ENCODE assay signal across 7 cellular contexts in the genomic region with DNA sequence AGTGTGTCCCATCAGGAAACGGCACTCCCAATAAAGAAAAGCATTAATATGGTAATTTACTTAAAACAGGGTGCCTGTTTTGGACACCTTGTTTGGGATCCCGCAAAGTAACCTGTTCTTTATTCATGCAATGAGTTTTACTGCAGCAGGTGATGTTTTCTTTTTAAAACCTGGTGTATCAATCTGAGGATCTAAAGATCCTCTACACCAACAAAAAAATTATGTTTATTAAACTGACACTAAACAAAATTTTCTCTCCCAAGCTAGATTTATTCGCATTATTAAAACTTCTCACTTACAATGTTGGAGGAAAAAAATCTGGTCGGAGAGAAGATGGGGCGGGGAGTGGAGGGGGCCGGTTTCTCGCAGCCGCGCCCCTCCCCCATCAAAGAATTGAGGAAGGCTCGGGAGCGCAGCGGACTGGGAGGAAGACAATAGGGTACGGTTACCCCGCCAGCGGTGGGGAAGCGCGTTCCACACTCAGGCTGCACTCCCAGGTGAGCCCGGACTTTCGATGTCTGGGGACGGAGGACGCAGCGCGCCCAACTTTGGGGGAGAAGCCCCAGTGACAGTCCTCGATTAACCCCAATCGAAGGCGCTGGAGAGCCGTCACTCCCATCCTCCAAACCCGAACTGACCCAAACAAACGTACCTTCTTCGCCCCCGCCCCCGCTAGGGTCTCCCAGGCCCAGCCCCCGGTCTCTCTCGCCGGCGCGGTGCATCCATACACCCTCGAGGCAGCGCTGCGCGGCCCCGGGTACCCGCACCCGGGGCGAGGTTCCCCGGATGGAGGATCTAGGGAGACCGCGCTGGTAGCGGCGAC. TPM values are rescaled to one million over a fixed set of nuclear protein-coding genes. Genes with fewer than 3 reads are reported as not detected.
DNase-seq lines count a peak whose midpoint lies in the region; ATAC-seq and TF ChIP-seq lines count a peak whose summit lies in the region.

No MANE protein-coding gene starts in this region.

- DNase-seq in H9 (peak; percentile 34), PC-3 (no peak), foreskin keratinocyte (peak in 1 of 2 donors; percentile 27), T-helper 1 cell (no peak)
- no peak for DNase-seq in effector CD8-positive, alpha-beta T cell (lab: John Stamatoyannopoulos, UW)

- H4K5ac ChIP-seq in H9 (ENCODE audit: insufficient read length, low read depth, low read length) = no peak overlapping the region

- H2BK20ac ChIP-seq in H9 (ENCODE audit: low read depth, low read length, poor library complexity, severe bottlenecking) = no peak overlapping the region

- H2AFZ ChIP-seq in H9 (ENCODE audit: low read length) (no peak overlapping the region), PC-3 (ENCODE audit: low read length) (peak overlapping the region; percentile 38; the same call in 1 of the 2 replicates)

- peak overlapping the region; percentile 86 to 98 (median 97) for H3K27ac Mint-ChIP-seq in H9

- H3K27me3 ChIP-seq in H9 (ENCODE audit: insufficient read depth, low read length) (no peaks in the 10 kb centered on the region), PC-3 (ENCODE audit: low read length) (no peaks in the 10 kb centered on the region), foreskin keratinocyte (no peaks in the 10 kb centered on the region), rectal smooth muscle tissue (ENCODE audit: control insufficient read depth, insufficient read depth, low read length) (peaks cover 10% of the 10 kb centered on the region)

- H4K8ac ChIP-seq in H9 (replicated peaks; ENCODE audit: insufficient read length, low read depth, low read length) = no peak overlapping the region

- H3K4me2 ChIP-seq in H9 (ENCODE audit: insufficient read depth, insufficient read length, low read length) (peak overlapping the region; percentile 66), PC-3 (ENCODE audit: low read length) (peak overlapping the region; percentile 83)

- H3K4ac ChIP-seq in H9 (ENCODE audit: low read depth, low read length) = no peak overlapping the region

- CTCF ChIA-PET in PC-3 (lab: Charles Lee) = interaction anchor here (1.0 kb wide), 1 partner anchor 612 kb away, joined by 3 read pairs; a partner anchor contains a TSS

- H3K4me1 ChIP-seq in H9 (ENCODE audit: insufficient read depth, low read length) = no peaks in the 10 kb centered on the region
- peaks cover 17% of the 10 kb centered on the region for H3K4me1 ChIP-seq in PC-3 (ENCODE audit: insufficient read depth, low read length)
- peaks cover 4% of the 10 kb centered on the region for H3K4me1 ChIP-seq in foreskin keratinocyte
- no peaks in the 10 kb centered on the region for H3K4me1 ChIP-seq in rectal smooth muscle tissue (ENCODE audit: control insufficient read depth, insufficient read depth, low read length)

- H2BK12ac ChIP-seq in H9 (ENCODE audit: insufficient read length, low read depth, low read length) = no peak overlapping the region

- H3K27me3 Mint-ChIP-seq in H9 (ENCODE audit: low read depth) = no peaks in the 10 kb centered on the region; the same call in 1 of the 2 replicates

- no peak overlapping the region for H3K23ac ChIP-seq in H9 (ENCODE audit: insufficient read length, low read depth, low read length)

- H3K36me3 Mint-ChIP-seq in H9 (ENCODE audit: insufficient read depth in 1 of 3, low read depth in 3 of 3) = peaks cover 39 to 50% (median 48%) of the 10 kb centered on the region in 3 experiments

- H3K4me1 Mint-ChIP-seq in H9 = peaks cover 15 to 30% of the 10 kb centered on the region in 2 experiments

- H3K23me2 ChIP-seq in H9 (ENCODE audit: insufficient read length, low read depth, low read length, poor library complexity, severe bottlenecking) = no peaks in the 10 kb centered on the region

- H3F3A ChIP-seq in PC-3 (ENCODE audit: low read length, unreplicated experiment) = no peaks in the 10 kb centered on the region

- H2BK120ac ChIP-seq in H9 (ENCODE audit: low read depth, low read length, poor library complexity, severe bottlenecking) = no peak overlapping the region

- no peaks in the 10 kb centered on the region for H3K9me3 ChIP-seq in H9 (ENCODE audit: control insufficient read depth, low read depth, low read length)
- no peaks in the 10 kb centered on the region for H3K9me3 ChIP-seq in PC-3 (ENCODE audit: low read length)

- peak overlapping the region; percentile 42 for H4K91ac ChIP-seq in H9 (ENCODE audit: insufficient read length, low read depth, low read length)

- H3K9me2 ChIP-seq in PC-3 (replicated peaks; ENCODE audit: low read length) = no peaks in the 10 kb centered on the region

- H3K9me3 Mint-ChIP-seq in H9 = peaks cover 5 to 13% of the 10 kb centered on the region in 2 experiments; a peak in 4 of 5 replicates

- no TSS peak for BruUV-seq in PC-3 (replicated peaks; lab: Mats Ljungman, UMichigan)

- H3K9ac ChIP-seq in H9 (ENCODE audit: extremely low read depth, insufficient read length, low read length) = peak overlapping the region; percentile 98
- peak overlapping the region; percentile 80 for H3K9ac ChIP-seq in PC-3 (ENCODE audit: low read length)
- no peak overlapping the region for H3K9ac ChIP-seq in rectal smooth muscle tissue (ENCODE audit: low read length)

- H3K27ac ChIP-seq in H9 (ENCODE audit: insufficient read length, low read depth, low read length) = peak overlapping the region; percentile 4
- no peak overlapping the region for H3K27ac ChIP-seq in PC-3 (ENCODE audit: low read length)
- peak overlapping the region; percentile 99 for H3K27ac ChIP-seq in foreskin keratinocyte
- H3K27ac ChIP-seq in rectal smooth muscle tissue (ENCODE audit: low read depth, low read length) = no peak overlapping the region

- peak overlapping the region; percentile 97 for H3K14ac ChIP-seq in H9 (ENCODE audit: insufficient read depth, low read length)

- no peaks in the 10 kb centered on the region for H3K79me1 ChIP-seq in H9 (ENCODE audit: insufficient read depth, low read depth, low read length, poor library complexity, severe bottlenecking)

- H2BK5ac ChIP-seq in H9 (ENCODE audit: insufficient read length, low read length) = no peak overlapping the region

- peak overlapping the region; percentile 83 for H3K18ac ChIP-seq in H9 (ENCODE audit: insufficient read length, low read depth, low read length)

- POLR2A ChIA-PET in PC-3 (lab: Charles Lee; ENCODE audit: unreplicated experiment) = interaction anchor here (0.7 to 1.0 kb wide), 2 partner anchors 82 to 87 kb away, joined by 3 read pairs; no protein-coding TSS in a partner anchor

- no peak overlapping the region for H3T11ph ChIP-seq in H9 (ENCODE audit: low read length)

- no peak for TF ChIP-seq CTCF in H9 (conservative IDR thresholded peaks at IDR 0.05)
- TF ChIP-seq CTCF in PC-3 (conservative IDR thresholded peaks at IDR 0.05; ENCODE audit: low read depth, low read length) = no peak
- no peak for TF ChIP-seq CTCF in foreskin keratinocyte (conservative IDR thresholded peaks at IDR 0.05)

- no peak overlapping the region for H2BK15ac ChIP-seq in H9 (ENCODE audit: low read depth, low read length)

- H3K4me3 Mint-ChIP-seq in H9 = peak overlapping the region; percentile 96 to 99

- H3K36me3 ChIP-seq in PC-3 (ENCODE audit: low read depth, low read length) = no peaks in the 10 kb centered on the region
- H3K36me3 ChIP-seq in rectal smooth muscle tissue (ENCODE audit: control insufficient read depth, insufficient read depth, low read length) = no peaks in the 10 kb centered on the region

- ATAC-seq in PC-3 (peak; percentile 4; the same call in 1 of the 2 replicates), foreskin keratinocyte (peak; percentile 6), HG03108 (IDR thresholded peaks at IDR 0.05; ENCODE audit: unreplicated experiment) (no peak)

- no peak overlapping the region for H3K56ac ChIP-seq in H9 (ENCODE audit: insufficient read length, low read depth, low read length)

- H4K20me1 ChIP-seq in H9 (ENCODE audit: control insufficient read depth, insufficient read depth, insufficient read length) (no peaks in the 10 kb centered on the region), PC-3 (ENCODE audit: low read length) (peaks cover 23% of the 10 kb centered on the region)

- intact Hi-C loops in PC-3 (cut with micrococcal nuclease) = loop anchor here (10.0 kb wide), 1 partner anchor 58 kb away; no protein-coding TSS in a partner anchor

- no peak overlapping the region for H2AK5ac ChIP-seq in H9 (ENCODE audit: insufficient read length, low read length)

- H3K4me3 ChIP-seq in PC-3 (ENCODE audit: low read length) = peak overlapping the region; percentile 96
- H3K4me3 ChIP-seq in rectal smooth muscle tissue (ENCODE audit: low read length) = peak overlapping the region; percentile 80

- WGBS in H9 (ENCODE audit: extremely low coverage, insufficient read length, low lambda C conversion rate) = no CpG with 5 or more reads among the region's 50 CpGs

- peaks cover 31% of the 10 kb centered on the region; the same call in 1 of the 2 replicates for H3K79me2 ChIP-seq in H9 (ENCODE audit: insufficient read depth, low read length)
- peaks cover 30% of the 10 kb centered on the region for H3K79me2 ChIP-seq in PC-3 (ENCODE audit: low read length)

RNA-seq across cellular contexts. Expression of a gene that starts 1.3 kb away (rescaled TPM):
- 1,507 and 1,551 TPM in 2 replicates for total RNA-seq in H9 (2021)
- total RNA-seq in PC-3 (2014; rRNA removed) = 117 and 125 TPM in 2 replicates
- total RNA-seq in foreskin keratinocyte = 251 and 321 TPM in 2 replicates
- 192 and 206 TPM in 2 replicates for polyA plus RNA-seq in foreskin keratinocyte

RNA-seq across cellular contexts. Expression of a gene that starts 54.8 kb away (rescaled TPM):
- total RNA-seq in H9 (2021) = 12.4 and 14.8 TPM in 2 replicates
- 11.3 and 13.2 TPM in 2 replicates for total RNA-seq in PC-3 (2014; rRNA removed)
- total RNA-seq in foreskin keratinocyte = 18.9 and 19.3 TPM in 2 replicates
- polyA plus RNA-seq in foreskin keratinocyte = 23.6 and 24.6 TPM in 2 replicates

Comparison
In these comparisons a context has a peak if more than half of its experiments do, and no peak if none do; other contexts are left out.
1. H3K27ac ChIP-seq: peak in H9 (single experiment) and foreskin keratinocyte (single experiment); none in PC-3 (single experiment) and rectal smooth muscle tissue (single experiment).